ENCODE assay signal across 1 cellular context in genomic region chr7:103073989-103074518, GRCh38.
TF ChIP-seq lines count a peak whose summit lies in the region.

No MANE protein-coding gene starts in this region.

TF ChIP-seq in A549, 52 proteins besides CTCF, POLR2A, EP300 and RAD21 (continued from another document):
- no peak for TF ChIP-seq NPAS2 (CRISPR knock-in tag; IDR thresholded peaks at IDR 0.05; ENCODE audit: borderline replicate concordance)
- no peak for TF ChIP-seq POLR2AphosphoS2 (conservative IDR thresholded peaks at IDR 0.05; ENCODE audit: low read length)
- TF ChIP-seq TFCP2L1 (CRISPR knock-in tag; IDR thresholded peaks at IDR 0.05): no peak
- no peak for TF ChIP-seq JUN (IDR thresholded peaks at IDR 0.05)
- TF ChIP-seq ZFP36 (IDR thresholded peaks at IDR 0.05; ENCODE audit: borderline replicate concordance, partially characterized antibody): no peak
- TF ChIP-seq HOXB13 (CRISPR knock-in tag; IDR thresholded peaks at IDR 0.05; ENCODE audit: low read depth): no peak
- TF ChIP-seq TP53 (CRISPR knock-in tag; IDR thresholded peaks at IDR 0.05): no peak
- no peak for TF ChIP-seq EHF (CRISPR knock-in tag; IDR thresholded peaks at IDR 0.05)
- no peak for TF ChIP-seq PBX3 (IDR thresholded peaks at IDR 0.05)
